In genomic region chr14:35934499-35934898, GRCh38 we compare ENCODE assay signal across 14 cellular contexts.
DNase-seq lines count a peak whose midpoint lies in the region; ATAC-seq and TF ChIP-seq lines count a peak whose summit lies in the region.
"Had no signal": no experiment of that assay in that cellular context is flagged by ENCODE, and none has a peak within 500 bp of the region (broad histone marks: within the 10 kb centered on the region; RNA-seq: fewer than 3 reads in every experiment).

No MANE protein-coding gene starts in this region.

- H3K9me3 Mint-ChIP-seq in natural killer cell treated with Interleukin-12 subunit alpha and Interleukin-12 subunit beta and Interleukin-15 and Interleukin-18, amount 100 ng/mL, for 72 hours, result peaks cover 3% of the 10 kb centered on the region
- H3K9me3 Mint-ChIP-seq in natural killer cell, result peaks cover 3% of the 10 kb centered on the region in 2 donors

- no peak overlapping the region for H3K27ac ChIP-seq in A673 (ENCODE audit: low read depth, low read length, poor library complexity, severe bottlenecking)
- H3K27ac ChIP-seq: breast epithelium, epithelial cell of prostate, SJSA1 had no signal

- H3K36me3 ChIP-seq in A673 (ENCODE audit: insufficient read depth, low read length, poor library complexity, severe bottlenecking), result no peaks in the 10 kb centered on the region
- H3K36me3 ChIP-seq: breast epithelium, SJSA1 had no signal

- POLR2A ChIA-PET in A673 (lab: Charles Lee; ENCODE audit: low non-redundant PET), result no interaction called here

- BruUV-seq in A673 (replicated peaks; lab: Mats Ljungman, UMichigan), result no TSS peak

- H3K4me1 ChIP-seq in A673 (ENCODE audit: insufficient read depth, low read length, poor library complexity, severe bottlenecking), result no peaks in the 10 kb centered on the region
- H3K4me1 ChIP-seq: breast epithelium, SJSA1 had no signal

- peaks cover 12 to 14% of the 10 kb centered on the region in 2 donors for H3K27me3 Mint-ChIP-seq in natural killer cell treated with Interleukin-12 subunit alpha and Interleukin-12 subunit beta and Interleukin-15 and Interleukin-18, amount 100 ng/mL, for 72 hours
- H3K27me3 Mint-ChIP-seq in natural killer cell (ENCODE audit: low read depth in 2 of 2), result peaks cover 5 to 7% of the 10 kb centered on the region in 2 donors

- intact Hi-C loops in natural killer cell (cut with micrococcal nuclease), result no loop called here
- intact Hi-C loops in A673 (cut with micrococcal nuclease; ENCODE audit: unreplicated experiment), result no loop called here

- H3K9me3 ChIP-seq in A673 (ENCODE audit: low read depth, low read length, poor library complexity, severe bottlenecking), result no peaks in the 10 kb centered on the region
- H3K9me3 ChIP-seq: breast epithelium, SJSA1 had no signal

- peak overlapping the region in 1 of 2 donors; percentile 28 for H3K27ac Mint-ChIP-seq in natural killer cell treated with Interleukin-12 subunit alpha and Interleukin-12 subunit beta and Interleukin-15 and Interleukin-18, amount 100 ng/mL, for 72 hours
- no peak overlapping the region for H3K27ac Mint-ChIP-seq in natural killer cell
- H3K27ac Mint-ChIP-seq: naive B cell had no signal

- H3K27me3 ChIP-seq in A673 (replicated peaks; ENCODE audit: insufficient read depth, low read depth, low read length, poor library complexity), result no peaks in the 10 kb centered on the region
- H3K27me3 ChIP-seq: breast epithelium, SJSA1 had no signal

- no peak for DNase-seq in natural killer cell treated with Interleukin-12 subunit alpha and Interleukin-12 subunit beta and Interleukin-15 and Interleukin-18, amount 100 ng/mL, for 72 hours (ENCODE audit: low spot score)
- DNase-seq in natural killer cell, result no peak
- DNase-seq in Ammon's horn (ENCODE audit: low spot score), result no peak
- no peak for DNase-seq in NCI-H1105 (lab: John Stamatoyannopoulos, UW)
- no peak for DNase-seq in A673 (ENCODE audit: low spot score)
- no peak for DNase-seq in NCI-H345 (lab: John Stamatoyannopoulos, UW)
- DNase-seq: naive B cell; stimulated activated CD4-positive, alpha-beta T cell treated with anti-CD3 and anti-CD28 coated beads, Interleukin-12 subunit alpha, Interleukin-12 subunit beta, amount 100 ng/mL, for 4 hours; stimulated activated naive CD4-positive, alpha-beta T cell treated with Interleukin-2 at 50 U/mL for 16 hours had no signal

- peak overlapping the region; percentile 48 for H3K4me3 Mint-ChIP-seq in natural killer cell treated with Interleukin-12 subunit alpha and Interleukin-12 subunit beta and Interleukin-15 and Interleukin-18, amount 100 ng/mL, for 72 hours
- H3K4me3 Mint-ChIP-seq in natural killer cell, result no peak overlapping the region
- H3K4me3 Mint-ChIP-seq: naive B cell had no signal

- ATAC-seq in natural killer cell treated with Interleukin-12 subunit alpha and Interleukin-12 subunit beta and Interleukin-15 and Interleukin-18, amount 100 ng/mL, for 72 hours, result peak in 1 of 2 donors; percentile 57
- ATAC-seq in natural killer cell (no peak), HG02678 (IDR thresholded peaks at IDR 0.05; ENCODE audit: unreplicated experiment) (peak; percentile 63), HG03469 (IDR thresholded peaks at IDR 0.05; ENCODE audit: unreplicated experiment) (peak; percentile 85)

- no peak for TF ChIP-seq CTCF in natural killer cell (IDR thresholded peaks at IDR 0.05)
- no peak for TF ChIP-seq CTCF in A673 (conservative IDR thresholded peaks at IDR 0.05; ENCODE audit: low read depth, low read length)

- no peak overlapping the region for H3K4me3 ChIP-seq in A673 (ENCODE audit: low read depth, low read length, poor library complexity, severe bottlenecking)
- H3K4me3 ChIP-seq: breast epithelium, SJSA1 had no signal

- CTCF ChIA-PET in A673 (lab: Charles Lee), result no interaction called here

- peaks cover 5 to 6% of the 10 kb centered on the region in 2 donors for H3K4me1 Mint-ChIP-seq in natural killer cell treated with Interleukin-12 subunit alpha and Interleukin-12 subunit beta and Interleukin-15 and Interleukin-18, amount 100 ng/mL, for 72 hours (ENCODE audit: low read depth in 2 of 2)
- H3K4me1 Mint-ChIP-seq in natural killer cell, result peaks cover 6 to 9% of the 10 kb centered on the region in 2 donors

- no peaks in the 10 kb centered on the region for H3K36me3 Mint-ChIP-seq in natural killer cell treated with Interleukin-12 subunit alpha and Interleukin-12 subunit beta and Interleukin-15 and Interleukin-18, amount 100 ng/mL, for 72 hours
- no peaks in the 10 kb centered on the region for H3K36me3 Mint-ChIP-seq in natural killer cell
- H3K36me3 Mint-ChIP-seq: naive B cell had no signal

Comparison
In these comparisons a context has a peak if more than half of its experiments do, and no peak if none do; other contexts are left out.
1. ATAC-seq: peak in HG02678 (single experiment) and HG03469 (single experiment); none in natural killer cell (0 of 3).